Comparison of ENCODE assay signal across 28 cellular contexts in genomic region chr4:7898385-7898784, GRCh38. TPM values are rescaled to one million over a fixed set of nuclear protein-coding genes. Genes with fewer than 3 reads are reported as not detected.
DNase-seq lines count a peak whose midpoint lies in the region; ATAC-seq, FAIRE-seq and TF ChIP-seq lines count a peak whose summit lies in the region.
"Had no signal": no experiment of that assay in that cellular context is flagged by ENCODE, and none has a peak within 500 bp of the region (broad histone marks: within the 10 kb centered on the region; RNA-seq: fewer than 3 reads in every experiment).

No MANE protein-coding gene starts in this region.

- no peak overlapping the region for H3K14ac ChIP-seq in mesenchymal stem cell (ENCODE audit: low read length in 2 of 2)

- no peaks in the 10 kb centered on the region for H3K9me2 ChIP-seq in Karpas-422 (replicated peaks; ENCODE audit: insufficient read depth, low read length)

- no peaks in the 10 kb centered on the region for H3K27me3 Mint-ChIP-seq in activated T-helper 17 cell treated with anti-CD3 and anti-CD28 coated beads, Interleukin-2, amount 50 U/mL, for 72 hours
- H3K27me3 Mint-ChIP-seq: CD4-positive, CD25-positive, alpha-beta regulatory T cell had no signal

- H4K20me1 ChIP-seq in endothelial cell of umbilical vein (replicated peaks; ENCODE audit: control insufficient read depth, extremely low read depth, insufficient read depth, low read length) (peaks cover 7% of the 10 kb centered on the region), Karpas-422 (ENCODE audit: insufficient read depth, low read depth, low read length) (no peaks in the 10 kb centered on the region)

- no peak overlapping the region for H3K4ac ChIP-seq in mesenchymal stem cell (ENCODE audit: low read depth in 1 of 2, low read length in 2 of 2)

- no peaks in the 10 kb centered on the region for H3K9me3 Mint-ChIP-seq in activated T-helper 17 cell treated with anti-CD3 and anti-CD28 coated beads, Interleukin-2, amount 50 U/mL, for 72 hours

- ATAC-seq in Panc1 (no peak), thoracic aorta (ENCODE audit: insufficient number of reproducible peaks, low FRiP score, low read depth) (no peak)
- no peak for ATAC-seq in activated T-helper 17 cell treated with anti-CD3 and anti-CD28 coated beads, Interleukin-2, amount 50 U/mL, for 72 hours (replicated peaks)
- ATAC-seq: PC-3 had no signal

- H3K4me1 ChIP-seq in Panc1 (ENCODE audit: control insufficient read depth, insufficient read depth, low read length) (peaks cover 97% of the 10 kb centered on the region), endothelial cell of umbilical vein (ENCODE audit: control insufficient read depth, extremely low read depth, insufficient read depth, low read length) (peaks cover 31% of the 10 kb centered on the region), mesenchymal stem cell (ENCODE audit: control insufficient read depth, insufficient read depth, low read depth, low read length) (peaks cover 15% of the 10 kb centered on the region), thoracic aorta (ENCODE audit: control insufficient read depth in 1 of 2, low read depth in 2 of 2) (peaks cover 14 to 55% of the 10 kb centered on the region in 2 donors), Karpas-422 (ENCODE audit: low read length) (no peaks in the 10 kb centered on the region)

- TF ChIP-seq CTCF in Panc1 (IDR thresholded peaks at IDR 0.05) = no peak
- TF ChIP-seq CTCF in endothelial cell of umbilical vein (IDR thresholded peaks at IDR 0.05; ENCODE audit: extremely low read depth in 1 of 2, insufficient read depth in 1 of 2, low read depth in 1 of 2, low read length in 2 of 2) = no peak
- TF ChIP-seq CTCF in thoracic aorta (IDR thresholded peaks at IDR 0.05) = no peak

- no peak overlapping the region for H2BK120ac ChIP-seq in mesenchymal stem cell (ENCODE audit: low read depth, low read length)

- DNase-seq in Panc1 (ENCODE audit: low read depth, low spot score) (no peak), endothelial cell of umbilical vein (ENCODE audit: low read depth, low spot score) (no peak), mesenchymal stem cell (peak; percentile 50), thoracic aorta (ENCODE audit: low spot score) (no peak), Karpas-422 (no peak), NCI-H524 treated with DMSO at 0.1 percent for 48 hours (lab: John Stamatoyannopoulos, UW) (no peak)
- DNase-seq: CD4-positive, CD25-positive, alpha-beta regulatory T cell; DMS153; DND-41; NCI-H1105; NCI-H1436 treated with DMSO at 0.1 percent for 48 hours; NCI-H1930; NCI-H446; NCI-H526; NCI-H82; NK-92 treated with Interleukin-12 subunit alpha and Interleukin-12 subunit beta, amount 100 ng/mL, for 24 hours; Right ventricle myocardium superior; RPMI8226 had no signal

- BruUV-seq in Panc1 (replicated peaks; lab: Mats Ljungman, UMichigan) = no TSS peak
- BruUV-seq in endothelial cell of umbilical vein (replicated peaks; lab: Mats Ljungman, UMichigan) = no TSS peak

- no CpG with 5 or more reads among the region's 4 CpGs for WGBS in mesenchymal stem cell

- H2AFZ ChIP-seq in endothelial cell of umbilical vein (ENCODE audit: low read depth, low read length) (no peak overlapping the region), mesenchymal stem cell (ENCODE audit: low read depth, low read length) (no peak overlapping the region), Karpas-422 (ENCODE audit: low read length) (no peak overlapping the region)

- H3K36me3 Mint-ChIP-seq in activated T-helper 17 cell treated with anti-CD3 and anti-CD28 coated beads, Interleukin-2, amount 50 U/mL, for 72 hours (ENCODE audit: low read depth) = no peaks in the 10 kb centered on the region
- H3K36me3 Mint-ChIP-seq: CD4-positive, CD25-positive, alpha-beta regulatory T cell; IgD-negative memory B cell had no signal

- H2BK12ac ChIP-seq in mesenchymal stem cell (ENCODE audit: low read length in 2 of 2) = no peak overlapping the region

- H3K36me3 ChIP-seq in Panc1 (ENCODE audit: control insufficient read depth, insufficient read depth, low read length) (no peaks in the 10 kb centered on the region), endothelial cell of umbilical vein (ENCODE audit: control insufficient read depth in 2 of 2, extremely low read depth in 1 of 2, insufficient read depth in 2 of 2, low read length in 2 of 2) (no peaks in the 10 kb centered on the region), mesenchymal stem cell (ENCODE audit: control insufficient read depth in 1 of 2, insufficient read depth in 2 of 2, low read depth in 1 of 2, low read length in 2 of 2) (peaks cover 17% of the 10 kb centered on the region in 2 experiments), thoracic aorta (no peaks in the 10 kb centered on the region), Karpas-422 (ENCODE audit: insufficient read depth, low read length) (no peaks in the 10 kb centered on the region)
- H3K36me3 ChIP-seq: BLaER1 had no signal

- H4K8ac ChIP-seq in mesenchymal stem cell (ENCODE audit: low read length) = no peak overlapping the region

- H3K27ac ChIP-seq in Panc1 (ENCODE audit: low read length) = peak overlapping the region; percentile 66
- H3K27ac ChIP-seq in endothelial cell of umbilical vein (ENCODE audit: insufficient read depth, low read depth, low read length) = no peak overlapping the region
- no peak overlapping the region for H3K27ac ChIP-seq in mesenchymal stem cell (ENCODE audit: low read length, poor library complexity, severe bottlenecking)
- peak overlapping the region in 1 of 2 donors; percentile 20 for H3K27ac ChIP-seq in thoracic aorta
- no peak overlapping the region for H3K27ac ChIP-seq in Karpas-422 (ENCODE audit: low read length)
- H3K27ac ChIP-seq: BLaER1, KMS-11, SJSA1 had no signal

- dilution Hi-C loops in endothelial cell of umbilical vein (cut with MboI; ENCODE audit: extremely low pct_ligation_motif_present, low sequenced_read_pairs) = no loop called here

- intact Hi-C loops in Panc1 (cut with micrococcal nuclease; ENCODE audit: unreplicated experiment) (no loop called here), endothelial cell of umbilical vein (cut with micrococcal nuclease) (no loop called here)

- H3K4me2 ChIP-seq in endothelial cell of umbilical vein (ENCODE audit: insufficient read depth, low read length) = no peak overlapping the region
- H3K4me2 ChIP-seq in mesenchymal stem cell (ENCODE audit: low read length, poor library complexity, severe bottlenecking) = no peak overlapping the region
- H3K4me2 ChIP-seq in Karpas-422 (ENCODE audit: low read depth, low read length, poor library complexity, severe bottlenecking) = no peak overlapping the region
- H3K4me2 ChIP-seq: BLaER1, KMS-11 had no signal

- POLR2A ChIA-PET in Panc1 (lab: Charles Lee) (no interaction called here), endothelial cell of umbilical vein (lab: Charles Lee) (no interaction called here)

- H3K79me2 ChIP-seq in endothelial cell of umbilical vein (ENCODE audit: control insufficient read depth, insufficient read depth, low read length) = peaks cover 99% of the 10 kb centered on the region
- H3K79me2 ChIP-seq in Karpas-422 (ENCODE audit: low read length) = no peaks in the 10 kb centered on the region

- in situ Hi-C loops in Panc1 (cut with HindIII; ENCODE audit: low pct_unique_long_range_greater_than_20kb, low sequenced_read_pairs) = no loop called here

- peaks cover 12% of the 10 kb centered on the region for H3K4me1 Mint-ChIP-seq in activated T-helper 17 cell treated with anti-CD3 and anti-CD28 coated beads, Interleukin-2, amount 50 U/mL, for 72 hours

- H2AK5ac ChIP-seq in mesenchymal stem cell (ENCODE audit: low read length, severe bottlenecking) = no peak overlapping the region

- H3K4me3 ChIP-seq in Panc1 (ENCODE audit: low read depth in 2 of 2, low read length in 2 of 2) (no peak overlapping the region), endothelial cell of umbilical vein (replicated peaks in 1 of 3; ENCODE audit: insufficient read depth in 1 of 3, low read depth in 1 of 3, low read length in 3 of 3) (no peak overlapping the region), mesenchymal stem cell (ENCODE audit: insufficient read depth in 1 of 2, low read depth in 1 of 2, low read length in 2 of 2) (no peak overlapping the region), thoracic aorta (peak overlapping the region; percentile 6), Karpas-422 (ENCODE audit: low read length) (no peak overlapping the region)
- H3K4me3 ChIP-seq: BLaER1, SJSA1 had no signal

- FAIRE-seq in endothelial cell of umbilical vein (lab: Jason Lieb, UNC) = peak; percentile 35
- FAIRE-seq: A204.1, GM12892, GM19239, H1 had no signal

- no peak overlapping the region for H3K4me3 Mint-ChIP-seq in activated T-helper 17 cell treated with anti-CD3 and anti-CD28 coated beads, Interleukin-2, amount 50 U/mL, for 72 hours
- H3K4me3 Mint-ChIP-seq: CD4-positive, CD25-positive, alpha-beta regulatory T cell; IgD-negative memory B cell had no signal

- no peak overlapping the region for H3K9ac ChIP-seq in endothelial cell of umbilical vein (replicated peaks; ENCODE audit: extremely low read depth, insufficient read depth, low read length)
- H3K9ac ChIP-seq in mesenchymal stem cell (ENCODE audit: low read length) = peak overlapping the region; percentile 10
- no peak overlapping the region for H3K9ac ChIP-seq in Karpas-422 (ENCODE audit: low read length)
- H3K9ac ChIP-seq: BLaER1, KMS-11 had no signal

- H3K23ac ChIP-seq in mesenchymal stem cell (ENCODE audit: low read length in 2 of 2) = no peak overlapping the region

- H4K91ac ChIP-seq in mesenchymal stem cell (ENCODE audit: low read length) = no peak overlapping the region

- H3K18ac ChIP-seq in mesenchymal stem cell (ENCODE audit: low read depth in 1 of 2, low read length in 2 of 2) = no peak overlapping the region

- CTCF ChIA-PET in Panc1 (lab: Charles Lee) (no interaction called here), endothelial cell of umbilical vein (lab: Charles Lee) (no interaction called here)

- H3K9me3 ChIP-seq in Panc1 (ENCODE audit: control insufficient read depth, insufficient read depth, low read depth, low read length) (no peaks in the 10 kb centered on the region), endothelial cell of umbilical vein (replicated peaks; ENCODE audit: control insufficient read depth, insufficient read depth, low read length) (no peaks in the 10 kb centered on the region), mesenchymal stem cell (ENCODE audit: control insufficient read depth, low read length) (no peaks in the 10 kb centered on the region), thoracic aorta (no peaks in the 10 kb centered on the region), Karpas-422 (ENCODE audit: low read length) (no peaks in the 10 kb centered on the region)
- H3K9me3 ChIP-seq: BLaER1, SJSA1 had no signal

- no peak overlapping the region for H2BK15ac ChIP-seq in mesenchymal stem cell (ENCODE audit: low read depth, poor library complexity, severe bottlenecking)

- no peak overlapping the region for H3K27ac Mint-ChIP-seq in activated T-helper 17 cell treated with anti-CD3 and anti-CD28 coated beads, Interleukin-2, amount 50 U/mL, for 72 hours
- H3K27ac Mint-ChIP-seq: IgD-negative memory B cell had no signal

- H3K9me1 ChIP-seq in endothelial cell of umbilical vein (replicated peaks; ENCODE audit: control insufficient read depth, extremely low read depth, insufficient read depth, low read length) = no peaks in the 10 kb centered on the region

- H3K27me3 ChIP-seq in Panc1 (ENCODE audit: control insufficient read depth, insufficient read depth, low read length) = no peaks in the 10 kb centered on the region
- no peaks in the 10 kb centered on the region for H3K27me3 ChIP-seq in endothelial cell of umbilical vein (ENCODE audit: control insufficient read depth in 2 of 2, insufficient read depth in 2 of 2, low read length in 2 of 2)
- no peaks in the 10 kb centered on the region for H3K27me3 ChIP-seq in mesenchymal stem cell (ENCODE audit: control insufficient read depth in 1 of 2, insufficient read depth in 1 of 2, low read length in 2 of 2)
- H3K27me3 ChIP-seq in thoracic aorta (replicated peaks; ENCODE audit: insufficient read depth) = no peaks in the 10 kb centered on the region
- no peaks in the 10 kb centered on the region for H3K27me3 ChIP-seq in Karpas-422 (ENCODE audit: low read length)
- H3K27me3 ChIP-seq: BLaER1, SJSA1 had no signal

- TF ChIP-seq POLR2A in endothelial cell of umbilical vein (IDR thresholded peaks at IDR 0.05; ENCODE audit: low read depth, low read length) = no peak

- H2BK5ac ChIP-seq in mesenchymal stem cell (ENCODE audit: low read depth, low read length, poor library complexity, severe bottlenecking) = no peak overlapping the region

- H3K79me1 ChIP-seq in mesenchymal stem cell (replicated peaks; ENCODE audit: low read length, poor library complexity, severe bottlenecking) = peaks cover 9% of the 10 kb centered on the region

RNA-seq across cellular contexts. Expression of gene AFAP1, which starts 41.3 kb away (rescaled TPM):
- total RNA-seq in Panc1 (2021; ENCODE audit: unreplicated experiment) = 94.7 TPM
- polyA plus RNA-seq in Panc1 (2012; ENCODE audit: insufficient read length) = 90.7 TPM
- 93.3 and 103 TPM in 2 replicates for total RNA-seq in endothelial cell of umbilical vein
- polyA plus RNA-seq in endothelial cell of umbilical vein = 28.9 and 32.3 TPM in 2 replicates
- 36.1 and 36.5 TPM in 2 replicates for polyA plus RNA-seq in endothelial cell of umbilical vein (2011; cell fraction: cytosol; rRNA removed)
- polyA plus RNA-seq in endothelial cell of umbilical vein (2011; cell fraction: nucleus; rRNA removed) = 101 and 102 TPM in 2 replicates
- polyA plus RNA-seq in endothelial cell of umbilical vein (2012) = 57.8 and 58.4 TPM in 2 replicates
- 63.7 and 66.1 TPM in 2 replicates for polyA minus RNA-seq in endothelial cell of umbilical vein
- polyA minus RNA-seq in endothelial cell of umbilical vein (2011; cell fraction: cytosol; rRNA and poly(A)+ RNA removed) = 7.4 TPM
- polyA minus RNA-seq in endothelial cell of umbilical vein (2011; cell fraction: nucleus; rRNA and poly(A)+ RNA removed) = 108 and 116 TPM in 2 replicates
- polyA plus RNA-seq in mesenchymal stem cell (2013, experiment 1 of 2) = 19.0 TPM
- 19.1 TPM for polyA plus RNA-seq in mesenchymal stem cell (2013, experiment 2 of 2)
- 10 to 100 TPM; 32.1 to 40.1 TPM for total RNA-seq in thoracic aorta
- not detected in 2 replicates for total RNA-seq in Karpas-422 (2014; rRNA removed; shearing (Covaris generic); ENCODE audit: low replicate concordance)
- total RNA-seq in activated T-helper 17 cell treated with anti-CD3 and anti-CD28 coated beads, Interleukin-2, amount 50 U/mL, for 72 hours = 10 to 100 TPM; 20.1 to 29.8 TPM

Comparison
In these comparisons a context has a peak if more than half of its experiments do, and no peak if none do; other contexts are left out.
1. RNA of gene AFAP1, which starts 41.3 kb away (total RNA-seq): 93.3 to 103 TPM in endothelial cell of umbilical vein, 94.7 TPM in Panc1 (single experiment), 32.1 to 40.1 TPM in thoracic aorta and 20.1 to 29.8 TPM in activated T-helper 17 cell treated with anti-CD3 and anti-CD28 coated beads, Interleukin-2, amount 50 U/mL, for 72 hours; not detected in Karpas-422; every median in the first group is over 10 times any median in the second.